In the genomic region with DNA sequence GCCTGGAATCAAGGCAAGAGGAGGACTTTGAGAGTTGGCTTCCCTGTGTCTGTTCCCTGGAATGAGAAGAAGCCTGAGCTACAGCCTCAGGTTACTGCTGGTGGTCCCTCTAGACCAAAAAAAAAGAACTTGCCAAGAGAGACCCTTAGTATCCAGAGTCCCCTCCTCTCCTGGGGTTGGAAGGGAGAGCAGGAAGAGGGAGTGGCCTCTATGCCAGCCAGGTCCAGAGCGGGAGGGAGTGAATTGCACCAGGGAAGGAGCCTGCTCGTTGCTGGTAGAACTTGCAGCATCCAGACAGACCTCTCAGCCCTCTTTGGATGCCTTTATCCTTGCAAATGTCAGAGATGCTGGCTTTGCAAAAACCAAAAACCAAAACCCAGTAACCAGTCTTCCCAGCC, we compare ENCODE assay signal across 16 cellular contexts.
A peak's percentile ranks its signal among the peaks of the same experiment; 100 is the strongest.
DNase-seq lines count a peak whose midpoint lies in the region; FAIRE-seq and TF ChIP-seq lines count a peak whose summit lies in the region.
"Had no signal": no experiment of that assay in that cellular context is flagged by ENCODE, and none has a peak within 500 bp of the region (broad histone marks: within the 10 kb centered on the region; RNA-seq: fewer than 3 reads in every experiment).

No MANE protein-coding gene starts in this region.

- no TSS peak for BruUV-seq in mammary epithelial cell (replicated peaks; lab: Mats Ljungman, UMichigan)

- H2AFZ ChIP-seq in fibroblast of lung (ENCODE audit: low read length) = no peak overlapping the region
- no peak overlapping the region for H2AFZ ChIP-seq in mammary epithelial cell (ENCODE audit: low read depth, low read length)

- no peaks in the 10 kb centered on the region for H3K36me3 Mint-ChIP-seq in type B pancreatic cell

- peaks cover 17% of the 10 kb centered on the region for H3K4me1 ChIP-seq in fibroblast of lung (ENCODE audit: control insufficient read depth, extremely low read depth, insufficient read depth, low read length)
- no peaks in the 10 kb centered on the region for H3K4me1 ChIP-seq in kidney (ENCODE audit: control insufficient read depth in 1 of 2, insufficient read depth in 1 of 2, low read depth in 1 of 2, low read length in 2 of 2)
- H3K4me1 ChIP-seq in mammary epithelial cell (ENCODE audit: insufficient read depth, low read length) = peaks cover 2% of the 10 kb centered on the region
- H3K4me1 ChIP-seq: BLaER1 treated with 17β-estradiol and CSF1 and Interleukin-3, amounts not matched to agents 10 nM and 100 nM had no signal

- H3K27ac Mint-ChIP-seq in type B pancreatic cell = no peak overlapping the region

- intact Hi-C loops in kidney (cut with DNase I) (no loop called here), mammary epithelial cell (cut with micrococcal nuclease) (no loop called here)

- H3K4me1 Mint-ChIP-seq in type B pancreatic cell (ENCODE audit: unreplicated experiment) = no peaks in the 10 kb centered on the region

- in situ Hi-C loops in mammary epithelial cell (cut with MboI; ENCODE audit: low sequenced_read_pairs in 2 of 2) = no loop called here

- H3K9me3 ChIP-seq in fibroblast of lung (ENCODE audit: control insufficient read depth, insufficient read depth, low read depth, low read length) = no peaks in the 10 kb centered on the region
- H3K9me3 ChIP-seq in kidney (ENCODE audit: control insufficient read depth in 1 of 2, low read length in 2 of 2) = no peaks in the 10 kb centered on the region
- no peaks in the 10 kb centered on the region for H3K9me3 ChIP-seq in mammary epithelial cell (replicated peaks; ENCODE audit: insufficient read depth, low read length)

- 100% methylated on average over 2 of the region's 2 CpGs for WGBS in mammary epithelial cell (ENCODE audit: low coverage, missing lambda C conversion rate)

- H3K4me3 ChIP-seq in fibroblast of lung (replicated peaks in 1 of 4; ENCODE audit: control extremely low read depth in 1 of 4, insufficient read depth in 1 of 4, low read depth in 3 of 4, low read length in 4 of 4) (no peak overlapping the region), kidney (ENCODE audit: low read length in 2 of 2) (no peak overlapping the region), mammary epithelial cell (replicated peaks in 1 of 3; ENCODE audit: insufficient read depth in 1 of 3, low read depth in 2 of 3, low read length in 3 of 3) (no peak overlapping the region)
- H3K4me3 ChIP-seq: BLaER1 treated with 17β-estradiol and CSF1 and Interleukin-3, amounts not matched to agents 10 nM and 100 nM had no signal

- H3K36me3 ChIP-seq in fibroblast of lung (ENCODE audit: control insufficient read depth, insufficient read depth, low read length) (no peaks in the 10 kb centered on the region), kidney (ENCODE audit: control insufficient read depth in 1 of 2, insufficient read depth in 2 of 2, low read length in 2 of 2) (no peaks in the 10 kb centered on the region), mammary epithelial cell (ENCODE audit: insufficient read depth, low read length) (no peaks in the 10 kb centered on the region)
- H3K36me3 ChIP-seq: BLaER1 treated with 17β-estradiol and CSF1 and Interleukin-3, amounts not matched to agents 10 nM and 100 nM had no signal

- no peak overlapping the region for H3K9ac ChIP-seq in fibroblast of lung (ENCODE audit: insufficient read depth, low read length)
- no peak overlapping the region for H3K9ac ChIP-seq in kidney (ENCODE audit: low read length in 2 of 2)
- H3K9ac ChIP-seq in mammary epithelial cell (ENCODE audit: insufficient read depth, low read length) = no peak overlapping the region
- H3K9ac ChIP-seq: BLaER1 treated with 17β-estradiol and CSF1 and Interleukin-3, amounts not matched to agents 10 nM and 100 nM had no signal

- H3K79me2 ChIP-seq in fibroblast of lung (ENCODE audit: control insufficient read depth, insufficient read depth, low read length) (no peaks in the 10 kb centered on the region), mammary epithelial cell (ENCODE audit: insufficient read depth, low read length) (no peaks in the 10 kb centered on the region)

- H3K27me3 ChIP-seq in fibroblast of lung (ENCODE audit: control insufficient read depth, insufficient read depth, low read length) = no peaks in the 10 kb centered on the region
- no peaks in the 10 kb centered on the region for H3K27me3 ChIP-seq in mammary epithelial cell (ENCODE audit: insufficient read depth, low read length)
- H3K27me3 ChIP-seq: BLaER1 treated with 17β-estradiol and CSF1 and Interleukin-3, amounts not matched to agents 10 nM and 100 nM had no signal

- no peak overlapping the region for H3K4me3 Mint-ChIP-seq in type B pancreatic cell

- FAIRE-seq in kidney (lab: Jason Lieb, UNC) = no peak
- FAIRE-seq: HTR-8/SVneo had no signal

- H4K20me1 ChIP-seq in fibroblast of lung (ENCODE audit: control insufficient read depth, extremely low read depth, insufficient read depth, low read length) = no peaks in the 10 kb centered on the region
- H4K20me1 ChIP-seq in mammary epithelial cell (ENCODE audit: insufficient read depth, low read length) = no peaks in the 10 kb centered on the region
- H4K20me1 ChIP-seq: BLaER1 treated with 17β-estradiol and CSF1 and Interleukin-3, amounts not matched to agents 10 nM and 100 nM had no signal

- dilution Hi-C loops in mammary epithelial cell (cut with HindIII; ENCODE audit: low sequenced_read_pairs) = no loop called here

- H3K27me3 Mint-ChIP-seq in type B pancreatic cell = peaks cover 10% of the 10 kb centered on the region

- peak; percentile 67 for DNase-seq in NCI-H146 (lab: John Stamatoyannopoulos, UW)
- no peak for DNase-seq in NCI-H146 treated with DMSO at 0.1 percent for 48 hours (lab: John Stamatoyannopoulos, UW; ENCODE audit: unreplicated experiment)
- DNase-seq in SHP77 (lab: John Stamatoyannopoulos, UW) = peak; percentile 37 to 66
- DNase-seq in fibroblast of lung (ENCODE audit: low read depth in 2 of 2) = no peak
- DNase-seq in type B pancreatic cell (ENCODE audit: extremely low spot score, unreplicated experiment) = peak; percentile 32
- no peak for DNase-seq in kidney
- no peak for DNase-seq in mammary epithelial cell
- no peak for DNase-seq in COR-L47 (lab: John Stamatoyannopoulos, UW)
- DNase-seq: DMS 273 treated with DMSO at 0.1 percent for 48 hours; EL; HCEC 1CT; NCI-H2029; NK-92 treated with Interleukin-12 subunit alpha and Interleukin-12 subunit beta, amount 100 ng/mL, for 24 hours had no signal

- H3K27ac ChIP-seq in fibroblast of lung (ENCODE audit: insufficient read depth, low read length) (no peak overlapping the region), kidney (ENCODE audit: low read depth in 2 of 2, low read length in 2 of 2) (no peak overlapping the region), mammary epithelial cell (ENCODE audit: insufficient read depth, low read depth, low read length) (no peak overlapping the region)
- H3K27ac ChIP-seq: BLaER1 treated with 17β-estradiol and CSF1 and Interleukin-3, amounts not matched to agents 10 nM and 100 nM; HL-60 had no signal

- peaks cover 11% of the 10 kb centered on the region for H3K9me3 Mint-ChIP-seq in type B pancreatic cell

- TF ChIP-seq CTCF in fibroblast of lung (conservative IDR thresholded peaks at IDR 0.05 in 1 of 2, IDR thresholded peaks at IDR 0.05 in 1 of 2; ENCODE audit: low read depth in 1 of 2, low read length in 2 of 2) (no peak), type B pancreatic cell (conservative IDR thresholded peaks at IDR 0.05) (no peak), kidney (IDR thresholded peaks at IDR 0.05; ENCODE audit: borderline replicate concordance, extremely low read depth, insufficient read depth) (no peak), mammary epithelial cell (conservative IDR thresholded peaks at IDR 0.05 in 1 of 2, IDR thresholded peaks at IDR 0.05 in 1 of 2; ENCODE audit: extremely low read depth in 1 of 2, insufficient read depth in 1 of 2, low read depth in 1 of 2, low read length in 2 of 2) (no peak)

- H3K4me2 ChIP-seq in fibroblast of lung (ENCODE audit: extremely low read depth, insufficient read depth, low read length) (peak overlapping the region; percentile 44), mammary epithelial cell (ENCODE audit: insufficient read depth, low read depth, low read length) (no peak overlapping the region)
- H3K4me2 ChIP-seq: BLaER1 treated with 17β-estradiol and CSF1 and Interleukin-3, amounts not matched to agents 10 nM and 100 nM had no signal

- CTCF ChIA-PET in mammary epithelial cell (lab: Charles Lee; ENCODE audit: low non-redundant PET) = no interaction called here

Comparison
In these comparisons a context has a peak if more than half of its experiments do, and no peak if none do; other contexts are left out.
1. DNase-seq: peak in NCI-H146 (single experiment), SHP77 (2 of 2) and type B pancreatic cell (single experiment); none in NCI-H146 treated with DMSO at 0.1 percent for 48 hours (single experiment), fibroblast of lung (0 of 2), kidney (single experiment), mammary epithelial cell (single experiment) and COR-L47 (single experiment).